In the genomic region with DNA sequence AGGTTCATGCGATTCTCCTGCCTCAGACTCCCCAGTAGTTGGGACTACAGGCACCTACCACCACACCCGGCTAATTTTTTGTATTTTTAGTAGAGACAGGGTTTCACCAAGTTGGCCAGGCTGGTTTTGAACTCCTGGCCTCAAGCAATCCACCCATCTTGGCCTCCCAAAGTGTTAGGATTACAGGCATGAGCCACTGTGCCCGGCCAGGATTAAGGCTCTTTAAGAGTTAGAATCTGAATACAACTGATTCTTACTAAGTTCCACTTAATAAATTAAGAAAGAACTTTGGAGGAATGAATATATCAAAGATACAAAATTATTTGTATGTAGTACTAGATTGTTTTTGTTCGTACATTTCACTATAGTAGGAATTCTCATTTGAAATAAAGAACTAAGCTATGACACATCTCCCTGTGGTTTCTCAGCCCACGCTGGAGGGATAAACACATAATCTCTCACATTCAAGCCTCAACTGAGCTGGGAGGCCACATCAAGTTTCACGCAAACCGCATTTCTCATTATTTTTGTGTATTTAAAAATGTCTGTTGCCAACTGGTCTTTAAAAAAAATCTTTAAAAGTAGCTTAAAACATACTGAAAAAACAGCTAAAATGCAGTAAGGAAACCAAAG, we compare ENCODE assay signal across 9 cellular contexts. TPM values are rescaled to one million over a fixed set of nuclear protein-coding genes. Genes with fewer than 3 reads are reported as not detected.
DNase-seq lines count a peak whose midpoint lies in the region; ATAC-seq, FAIRE-seq and TF ChIP-seq lines count a peak whose summit lies in the region.
"Had no signal": no experiment of that assay in that cellular context is flagged by ENCODE, and none has a peak within 500 bp of the region (broad histone marks: within the 10 kb centered on the region; RNA-seq: fewer than 3 reads in every experiment).

No MANE protein-coding gene starts in this region.

- H3K4me1 ChIP-seq in GM12878 (ENCODE audit: control insufficient read depth, insufficient read depth, low read length) (no peaks in the 10 kb centered on the region), right atrium auricular region (peaks cover 0 to 10% of the 10 kb centered on the region in 2 donors)

- ATAC-seq in GM12878 (peak; percentile 71), left colon (no peak)

- RAD21 ChIA-PET in GM12878 (lab: Charles Lee; ENCODE audit: unreplicated experiment), result interaction anchor here (0.7 to 0.9 kb wide), 7 partner anchors 8 to 54 kb away, joined by 3 read pairs; no protein-coding TSS in a partner anchor

- H3K27ac ChIP-seq in GM12878 (ENCODE audit: control insufficient read depth, insufficient read depth), result no peak overlapping the region
- no peak overlapping the region for H3K27ac ChIP-seq in right atrium auricular region
- H3K27ac ChIP-seq: thoracic aorta had no signal

- H3K36me3 ChIP-seq in GM12878 (ENCODE audit: control insufficient read depth in 2 of 2, insufficient read depth in 2 of 2, low read length in 1 of 2) (peaks cover 0 to 3% of the 10 kb centered on the region in 2 experiments; a peak in 2 of 4 replicates), right atrium auricular region (no peaks in the 10 kb centered on the region)
- H3K36me3 ChIP-seq: thoracic aorta had no signal

- no peak for TF ChIP-seq RAD21 in GM12878 (IDR thresholded peaks at IDR 0.05; ENCODE audit: insufficient read depth, low read depth, low read length)

- no TSS peak for BruUV-seq in GM12878 (replicated peaks; lab: Mats Ljungman, UMichigan)

- CTCF ChIA-PET in GM12878 (lab: Yijun Ruan, JAX), result interaction anchor here (0.6 to 1.2 kb wide), 5 partner anchors 12 to 577 kb away, joined by 3 to 4 read pairs (median 3); no protein-coding TSS in a partner anchor

- no peaks in the 10 kb centered on the region for H3K9me3 ChIP-seq in GM12878 (replicated peaks; ENCODE audit: control insufficient read depth, insufficient read depth, low read length)
- H3K9me3 ChIP-seq in right atrium auricular region, result no peaks in the 10 kb centered on the region
- H3K9me3 ChIP-seq: thoracic aorta had no signal

- DNase-seq in EH (ENCODE audit: low read depth), result peak; percentile 81
- DNase-seq in RPMI7951 (ENCODE audit: low read depth), result peak; percentile 82
- DNase-seq in GM12878 (ENCODE audit: low read depth, low spot score), result no peak
- peak; percentile 60 for DNase-seq in stimulated activated CD4-positive, alpha-beta T cell treated with anti-CD3 and anti-CD28 coated beads, Interleukin-1b, Interleukin-23, amount 100 ng/mL, for 48 hours
- no peak for DNase-seq in HuH-7.5 (ENCODE audit: low spot score)
- no peak for DNase-seq in left colon
- DNase-seq in right atrium auricular region (ENCODE audit: low spot score), result no peak
- no peak for DNase-seq in nucleus accumbens (lab: John Stamatoyannopoulos, UW)

- TF ChIP-seq POLR2A in GM12878 (IDR thresholded peaks at IDR 0.05; ENCODE audit: low read depth, low read length), result no peak

- H4K20me1 ChIP-seq in GM12878 (ENCODE audit: control insufficient read depth, insufficient read depth), result no peaks in the 10 kb centered on the region

- H3K79me2 ChIP-seq in GM12878 (ENCODE audit: control insufficient read depth, insufficient read depth, low read length), result no peaks in the 10 kb centered on the region

- H3K4me3 ChIP-seq in GM12878 (no peak overlapping the region), right atrium auricular region (no peak overlapping the region)
- H3K4me3 ChIP-seq: thoracic aorta had no signal

- H3K27me3 ChIP-seq in GM12878 (replicated peaks in 1 of 2; ENCODE audit: control insufficient read depth in 2 of 2, insufficient read depth in 2 of 2, low read length in 1 of 2) (no peaks in the 10 kb centered on the region), right atrium auricular region (no peaks in the 10 kb centered on the region)

- no peak overlapping the region for H3K9ac ChIP-seq in GM12878 (ENCODE audit: control insufficient read depth, insufficient read depth, low read length)

- intact Hi-C loops in GM12878 (cut with micrococcal nuclease; ENCODE audit: unreplicated experiment) (loop anchor here (10.0 kb wide), 2 partner anchors 304 to 384 kb away; partner anchors contain the start of gene JARID2), left colon (cut with DNase I, micrococcal nuclease) (loop anchor here in 1 of 2 donors (10.0 kb wide), 1 partner anchor 134 kb away; no protein-coding TSS in a partner anchor)

- no peak for TF ChIP-seq EP300 in GM12878 (IDR thresholded peaks at IDR 0.05; ENCODE audit: borderline replicate concordance in 1 of 2, control insufficient read depth in 1 of 2, low read depth in 2 of 2, low read length in 2 of 2)

- SMC1A ChIA-PET in GM12878 (lab: Charles Lee; ENCODE audit: uncharacterized antibody, unreplicated experiment), result interaction anchor here (0.7 to 2.5 kb wide), 12 partner anchors 8 to 577 kb away, joined by 3 to 6 read pairs (median 3); no protein-coding TSS in a partner anchor

- POLR2A ChIA-PET in GM12878 (lab: Charles Lee), result interaction anchor here (1.1 kb wide), 1 partner anchor 15 kb away, joined by 3 read pairs; no protein-coding TSS in a partner anchor

- H3K4me2 ChIP-seq in GM12878 (ENCODE audit: control insufficient read depth, insufficient read depth), result no peak overlapping the region

- TF ChIP-seq CTCF in GM12878 (IDR thresholded peaks at IDR 0.05 in 2 of 3, conservative IDR thresholded peaks at IDR 0.05 in 1 of 3; ENCODE audit: control insufficient read depth in 2 of 3, extremely low read depth in 1 of 3, insufficient read depth in 1 of 3, low read depth in 3 of 3, low read length in 3 of 3) (no peak), right atrium auricular region (IDR thresholded peaks at IDR 0.05) (no peak)

- no peak overlapping the region for H2AFZ ChIP-seq in GM12878 (ENCODE audit: control insufficient read depth, low read depth, low read length)

- peak; percentile 80 for FAIRE-seq in GM12878 (lab: Jason Lieb, UNC)

- 69% methylated on average over 7 of the region's 7 CpGs for WGBS in GM12878 (ENCODE audit: insufficient coverage, insufficient replicate concordance, low lambda C conversion rate, missing lambda C conversion rate)

- in situ Hi-C loops in GM12878 (cut with MboI), result no loop called here

TF ChIP-seq in GM12878, 131 proteins besides CTCF, POLR2A, EP300 and RAD21 (continues in another document):
- TF ChIP-seq RELA (IDR thresholded peaks at IDR 0.05; ENCODE audit: borderline replicate concordance, partially characterized antibody), result no peak
- no peak for TF ChIP-seq ATF7 (IDR thresholded peaks at IDR 0.05; ENCODE audit: low read depth)
- TF ChIP-seq WRNIP1 (IDR thresholded peaks at IDR 0.05; ENCODE audit: borderline replicate concordance, low read depth, low read length), result no peak
- TF ChIP-seq POLR2AphosphoS2 (IDR thresholded peaks at IDR 0.05; ENCODE audit: low read depth, low read length), result no peak
- TF ChIP-seq, protein P1, sequence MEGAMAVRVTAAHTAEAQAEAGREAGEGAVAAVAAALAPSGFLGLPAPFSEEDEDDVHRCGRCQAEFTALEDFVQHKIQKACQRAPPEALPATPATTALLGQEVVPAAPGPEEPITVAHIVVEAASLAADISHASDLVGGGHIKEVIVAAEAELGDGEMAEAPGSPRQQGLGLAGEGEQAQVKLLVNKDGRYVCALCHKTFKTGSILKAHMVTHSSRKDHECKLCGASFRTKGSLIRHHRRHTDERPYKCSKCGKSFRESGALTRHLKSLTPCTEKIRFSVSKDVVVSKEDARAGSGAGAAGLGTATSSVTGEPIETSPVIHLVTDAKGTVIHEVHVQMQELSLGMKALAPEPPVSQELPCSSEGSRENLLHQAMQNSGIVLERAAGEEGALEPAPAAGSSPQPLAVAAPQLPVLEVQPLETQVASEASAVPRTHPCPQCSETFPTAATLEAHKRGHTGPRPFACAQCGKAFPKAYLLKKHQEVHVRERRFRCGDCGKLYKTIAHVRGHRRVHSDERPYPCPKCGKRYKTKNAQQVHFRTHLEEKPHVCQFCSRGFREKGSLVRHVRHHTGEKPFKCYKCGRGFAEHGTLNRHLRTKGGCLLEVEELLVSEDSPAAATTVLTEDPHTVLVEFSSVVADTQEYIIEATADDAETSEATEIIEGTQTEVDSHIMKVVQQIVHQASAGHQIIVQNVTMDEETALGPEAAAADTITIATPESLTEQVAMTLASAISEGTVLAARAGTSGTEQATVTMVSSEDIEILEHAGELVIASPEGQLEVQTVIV (IDR thresholded peaks at IDR 0.05; ENCODE audit: borderline replicate concordance, partially characterized antibody), result no peak
- no peak for TF ChIP-seq ZZZ3 (IDR thresholded peaks at IDR 0.05; ENCODE audit: control insufficient read depth, insufficient read length, low read depth)

RNA-seq across cellular contexts. Expression of gene DTNBP1, which starts 34.2 kb away (rescaled TPM):
- 5.5 and 6.4 TPM in 2 replicates for total RNA-seq in RPMI7951 (2014; rRNA removed; shearing (Covaris generic))
- total RNA-seq in GM12878 (2013; cell fraction: nucleolus; rRNA removed), result 9.8 and 14.1 TPM in 2 replicates
- total RNA-seq in GM12878 (2014; rRNA removed) (7.5 and 8.1 TPM in 2 replicates), GM12878 (2014; rRNA removed; fragmentation: Illumina TruSeq; extraction: Trizol) (7.1 and 7.4 TPM in 2 replicates), GM12878 (2021) (19.0 and 20.0 TPM in 2 replicates), left colon (10 to 100 TPM; 21.0 to 26.9 TPM), right atrium auricular region (10 to 100 TPM in 1 of 2 donors, 1 to 10 TPM in 1; 6.3 to 25.0 TPM)
- polyA plus RNA-seq in GM12878 (2011; ENCODE audit: low read depth), result 12.6 TPM
- polyA plus RNA-seq in GM12878 (2011; rRNA removed) (22.5 and 40.3 TPM in 2 replicates), GM12878 (2014; fragmentation: Illumina TruSeq; extraction: Trizol) (21.9 and 23.7 TPM in 2 replicates), GM12878 (2014; fragmentation: Nextera tagmentation; extraction: Ambion mirVana) (10 to 100 TPM; 10.9 to 20.2 TPM), GM12878 (2014; rRNA removed) (19.9 and 24.1 TPM in 2 replicates), GM12878 (2016; fragmentation: Nextera tagmentation; extraction: Ambion mirVana) (10 to 100 TPM; 26.4 to 28.0 TPM)
- polyA plus RNA-seq in GM12878 (2011; cell fraction: cytosol; rRNA removed), result 46.3 and 49.1 TPM in 2 replicates
- polyA plus RNA-seq in GM12878 (2011; cell fraction: nucleus; rRNA removed), result 24.9 and 29.5 TPM in 2 replicates
- polyA plus RNA-seq in GM12878 (2012), result 15.8 and 15.9 TPM in 2 replicates
- polyA minus RNA-seq in GM12878 (2011; rRNA and poly(A)+ RNA removed), result 27.4 and 34.4 TPM in 2 replicates
- polyA minus RNA-seq in GM12878 (2011; cell fraction: cytosol; rRNA and poly(A)+ RNA removed), result 7.9 and 16.5 TPM in 2 replicates
- 10.0 and 14.9 TPM in 2 replicates for polyA minus RNA-seq in GM12878 (2011; cell fraction: nucleus; rRNA and poly(A)+ RNA removed)

Comparison
In these comparisons a context has a peak if more than half of its experiments do, and no peak if none do; other contexts are left out.
1. DNase-seq: peak in EH (single experiment), RPMI7951 (single experiment) and stimulated activated CD4-positive, alpha-beta T cell treated with anti-CD3 and anti-CD28 coated beads, Interleukin-1b, Interleukin-23, amount 100 ng/mL, for 48 hours (single experiment); none in GM12878 (single experiment), HuH-7.5 (single experiment), left colon (0 of 2), right atrium auricular region (single experiment) and nucleus accumbens (0 of 56).